Comparison of ENCODE assay signal across 3 cellular contexts in the genomic region with DNA sequence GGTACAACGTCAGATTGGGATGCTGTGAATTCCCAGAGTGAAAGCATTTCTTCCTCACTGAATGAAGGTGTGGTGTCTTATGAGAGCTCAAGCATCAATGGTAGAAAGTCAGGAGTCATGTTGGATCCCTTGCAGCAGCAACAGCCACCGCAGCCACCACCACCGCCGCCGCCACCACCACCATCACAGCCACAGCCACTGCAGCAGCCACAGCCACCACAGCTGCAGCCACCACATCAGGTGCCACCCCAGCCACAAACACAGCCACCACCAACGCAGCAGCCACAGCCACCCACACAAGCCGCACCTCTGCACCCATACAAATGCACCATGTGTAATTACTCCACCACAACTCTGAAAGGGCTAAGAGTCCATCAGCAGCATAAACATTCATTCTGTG.
"Had no signal": no experiment of that assay in that cellular context is flagged by ENCODE, and none has a peak within 500 bp of the region (broad histone marks: within the 10 kb centered on the region; RNA-seq: fewer than 3 reads in every experiment).

No MANE protein-coding gene starts in this region.

- H3K4me3 ChIP-seq: GM12878 had no signal

- DNase-seq: GDM1, GF-D8 had no signal
